ENCODE assay signal across 8 cellular contexts in the genomic region with DNA sequence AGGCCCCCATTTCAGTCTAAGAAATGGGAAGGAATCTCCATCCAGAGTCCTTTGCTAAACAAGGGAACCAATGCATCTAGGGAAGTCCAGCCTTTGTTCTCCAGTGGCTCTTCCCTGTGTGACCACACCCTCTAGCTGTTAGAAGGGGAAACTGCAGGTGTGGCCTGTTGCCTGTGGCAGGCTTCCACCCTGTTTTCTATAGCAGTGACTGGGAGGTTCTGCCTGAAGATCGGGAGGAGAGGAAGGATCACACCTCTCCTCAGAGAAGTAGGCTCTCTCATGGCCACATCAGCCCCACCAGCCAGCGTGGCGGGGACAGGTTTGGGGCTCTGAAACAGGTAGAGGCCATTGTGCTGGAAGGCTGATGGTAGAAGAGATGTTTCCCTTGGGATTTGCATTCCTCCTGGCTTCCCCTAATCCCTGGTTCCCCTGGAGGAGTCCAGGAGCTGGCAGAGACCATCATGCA. TPM values are rescaled to one million over a fixed set of nuclear protein-coding genes. Genes with fewer than 3 reads are reported as not detected.
A peak's percentile ranks its signal among the peaks of the same experiment; 100 is the strongest.
DNase-seq lines count a peak whose midpoint lies in the region; ATAC-seq and TF ChIP-seq lines count a peak whose summit lies in the region.

No MANE protein-coding gene starts in this region.

- WGBS in endodermal cell (ENCODE audit: insufficient coverage in 1 of 2, insufficient read length in 1 of 2), 2 experiments = 60% methylated on average over 3 of the region's 3 CpGs; no CpG with 5 or more reads in 1 of the 2 experiments

- DNase-seq in activated CD4-positive, alpha-beta T cell treated with anti-CD3 and anti-CD28 coated beads for 36 hours = peak; percentile 54
- DNase-seq in activated CD4-positive, alpha-beta T cell treated with anti-CD3 and anti-CD28 coated beads, Interleukin-2, amount 50 U/mL, for 4 hours = no peak
- peak; percentile 23 for DNase-seq in Jurkat, Clone E6-1 (ENCODE audit: low read depth, low spot score)
- DNase-seq in RWPE2 (ENCODE audit: low spot score) (no peak), endodermal cell (peak; percentile 90), mesothelial cell of epicardium (ENCODE audit: low spot score in 2 of 2, unreplicated experiment in 2 of 2) (no peak)
- DNase-seq in effector CD4-positive, alpha-beta T cell = no peak

- H3K36me3 ChIP-seq in RWPE2 (ENCODE audit: low read depth) = peaks cover 11% of the 10 kb centered on the region; the same call in 1 of the 2 replicates
- peaks cover 28% of the 10 kb centered on the region for H3K36me3 ChIP-seq in endodermal cell (ENCODE audit: control insufficient read depth, insufficient read depth, low read length)

- ATAC-seq in activated CD4-positive, alpha-beta T cell treated with anti-CD3 and anti-CD28 coated beads for 36 hours = peak; percentile 80
- ATAC-seq in RWPE2 (ENCODE audit: low read depth) = peak; percentile 83
- ATAC-seq in HG02870 (IDR thresholded peaks at IDR 0.05; ENCODE audit: unreplicated experiment) = no peak

- H3K36me3 Mint-ChIP-seq in activated CD4-positive, alpha-beta T cell treated with anti-CD3 and anti-CD28 coated beads for 36 hours (ENCODE audit: low read depth) = peaks cover 7% of the 10 kb centered on the region
- peaks cover 17% of the 10 kb centered on the region for H3K36me3 Mint-ChIP-seq in endodermal cell (ENCODE audit: low read depth)
- H3K36me3 Mint-ChIP-seq in mesothelial cell of epicardium = peaks cover 11% of the 10 kb centered on the region

- H3K27ac ChIP-seq in RWPE2 (ENCODE audit: poor library complexity, severe bottlenecking) (no peak overlapping the region), endodermal cell (ENCODE audit: low read depth, low read length) (no peak overlapping the region)

- POLR2A ChIA-PET in activated CD4-positive, alpha-beta T cell treated with anti-CD3 and anti-CD28 coated beads for 36 hours (lab: Charles Lee) = no interaction called here

- H3K9me3 ChIP-seq in RWPE2 (ENCODE audit: severe bottlenecking) = no peaks in the 10 kb centered on the region
- no peaks in the 10 kb centered on the region for H3K9me3 ChIP-seq in endodermal cell (ENCODE audit: control insufficient read depth, low read length)

- H3K4me3 Mint-ChIP-seq in activated CD4-positive, alpha-beta T cell treated with anti-CD3 and anti-CD28 coated beads for 36 hours = no peak overlapping the region
- H3K4me3 Mint-ChIP-seq in endodermal cell = no peak overlapping the region
- H3K4me3 Mint-ChIP-seq in mesothelial cell of epicardium = no peak overlapping the region

- CTCF ChIA-PET in activated CD4-positive, alpha-beta T cell treated with anti-CD3 and anti-CD28 coated beads for 36 hours (lab: Charles Lee) = interaction anchor here (0.6 to 2.0 kb wide), 13 partner anchors 11 to 238 kb away, joined by 3 to 9 read pairs (median 4); a partner anchor contains a TSS

- no peak overlapping the region for H3K9ac ChIP-seq in endodermal cell (ENCODE audit: extremely low read depth, low read length, poor library complexity, severe bottlenecking)

- H3K4me1 Mint-ChIP-seq in activated CD4-positive, alpha-beta T cell treated with anti-CD3 and anti-CD28 coated beads for 36 hours = no peaks in the 10 kb centered on the region
- peaks cover 29% of the 10 kb centered on the region for H3K4me1 Mint-ChIP-seq in endodermal cell
- H3K4me1 Mint-ChIP-seq in mesothelial cell of epicardium = peaks cover 6% of the 10 kb centered on the region

- H3K4me1 ChIP-seq in RWPE2 (ENCODE audit: insufficient read depth, poor library complexity, severe bottlenecking) (no peaks in the 10 kb centered on the region), endodermal cell (ENCODE audit: control insufficient read depth, insufficient read depth, low read length) (peaks cover 13% of the 10 kb centered on the region)

- TF ChIP-seq CTCF in RWPE2 (IDR thresholded peaks at IDR 0.05; ENCODE audit: poor library complexity, severe bottlenecking) (peak; percentile 89), endodermal cell (conservative IDR thresholded peaks at IDR 0.05) (peak; percentile 89), mesothelial cell of epicardium (IDR thresholded peaks at IDR 0.05; ENCODE audit: unreplicated experiment) (peak; percentile 69)

- no peaks in the 10 kb centered on the region for H3K27me3 ChIP-seq in RWPE2 (ENCODE audit: insufficient read depth, poor library complexity, severe bottlenecking)
- no peaks in the 10 kb centered on the region for H3K27me3 ChIP-seq in endodermal cell (ENCODE audit: control insufficient read depth, insufficient read depth, low read length, poor library complexity, severe bottlenecking)

- no peaks in the 10 kb centered on the region for H3K9me3 Mint-ChIP-seq in activated CD4-positive, alpha-beta T cell treated with anti-CD3 and anti-CD28 coated beads for 36 hours (ENCODE audit: low read depth)
- H3K9me3 Mint-ChIP-seq in endodermal cell (no peaks in the 10 kb centered on the region), mesothelial cell of epicardium (no peaks in the 10 kb centered on the region)

- H3K4me3 ChIP-seq in Jurkat, Clone E6-1 (ENCODE audit: low read length) = no peak overlapping the region
- H3K4me3 ChIP-seq in RWPE2 (ENCODE audit: severe bottlenecking) (no peak overlapping the region), endodermal cell (ENCODE audit: low read length) (no peak overlapping the region)

- H3K27me3 Mint-ChIP-seq in activated CD4-positive, alpha-beta T cell treated with anti-CD3 and anti-CD28 coated beads for 36 hours = no peaks in the 10 kb centered on the region
- H3K27me3 Mint-ChIP-seq in endodermal cell (ENCODE audit: insufficient read depth) = no peaks in the 10 kb centered on the region
- no peaks in the 10 kb centered on the region for H3K27me3 Mint-ChIP-seq in mesothelial cell of epicardium (ENCODE audit: low read depth)

- intact Hi-C loops in activated CD4-positive, alpha-beta T cell treated with anti-CD3 and anti-CD28 coated beads for 36 hours (cut with DNase I, micrococcal nuclease) = no loop called here

- no peak overlapping the region for H3K27ac Mint-ChIP-seq in activated CD4-positive, alpha-beta T cell treated with anti-CD3 and anti-CD28 coated beads for 36 hours
- H3K27ac Mint-ChIP-seq in endodermal cell = peak overlapping the region; percentile 58
- peak overlapping the region; percentile 50 for H3K27ac Mint-ChIP-seq in mesothelial cell of epicardium

RNA-seq across cellular contexts. Expression of a gene that starts 47.7 kb away (rescaled TPM):
- 10 to 100 TPM; 37.8 to 39.1 TPM for total RNA-seq in activated CD4-positive, alpha-beta T cell treated with anti-CD3 and anti-CD28 coated beads for 36 hours
- 42.6 TPM for polyA plus RNA-seq in Jurkat, Clone E6-1 (2012; ENCODE audit: insufficient read depth, insufficient read length)
- total RNA-seq in endodermal cell = 10 to 100 TPM; 27.7 to 32.7 TPM
- 55.6 TPM for polyA plus RNA-seq in endodermal cell (2013, experiment 1 of 2)
- 46.3 TPM for polyA plus RNA-seq in endodermal cell (2013, experiment 2 of 2)
- total RNA-seq in mesothelial cell of epicardium = 74.3 to 85.3 TPM (median 79.2 TPM) in 3 replicates

Comparison
In these comparisons a context has a peak if more than half of its experiments do, and no peak if none do; other contexts are left out.
1. DNase-seq: peak in activated CD4-positive, alpha-beta T cell treated with anti-CD3 and anti-CD28 coated beads for 36 hours (single experiment), Jurkat, Clone E6-1 (single experiment) and endodermal cell (single experiment); none in activated CD4-positive, alpha-beta T cell treated with anti-CD3 and anti-CD28 coated beads, Interleukin-2, amount 50 U/mL, for 4 hours (0 of 2), RWPE2 (single experiment), mesothelial cell of epicardium (0 of 2) and effector CD4-positive, alpha-beta T cell (single experiment).
2. Peak in every context shown above with its lines, with median percentiles within 50 percentile points of each other: CTCF ChIP-seq.